Comparison of ENCODE assay signal across 8 cellular contexts in the genomic region with DNA sequence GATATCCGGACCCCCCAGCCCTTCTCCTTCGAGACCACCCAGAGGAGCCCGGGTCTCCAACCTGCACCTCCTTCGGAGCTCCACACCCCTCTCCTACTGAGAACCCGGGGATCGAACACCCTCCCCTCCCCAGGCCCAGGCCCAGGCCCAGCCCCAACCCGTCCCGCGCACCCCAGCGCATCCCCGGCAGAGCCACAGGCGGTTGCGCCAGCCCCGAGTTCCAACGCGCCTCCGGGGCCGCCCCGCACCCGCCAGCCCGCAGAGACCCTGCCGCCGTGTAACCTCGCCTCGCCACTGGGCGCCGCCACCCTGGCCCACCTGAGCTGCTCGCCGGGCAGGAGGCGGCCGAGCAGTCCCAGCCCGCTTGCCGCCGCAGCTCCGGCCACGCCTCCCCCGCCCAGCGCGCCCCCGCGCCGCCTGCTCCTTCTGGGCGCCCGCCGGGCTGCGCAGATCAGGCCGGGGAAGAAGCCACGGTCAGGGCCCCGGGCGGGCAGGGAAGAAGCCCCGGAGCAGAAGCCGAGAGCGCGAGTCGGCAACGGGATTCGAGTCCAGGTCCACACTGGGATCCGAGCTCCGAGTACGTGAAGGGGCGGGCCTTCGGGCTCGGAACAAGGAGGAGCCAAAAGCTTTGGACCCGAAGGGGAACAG. TPM values are rescaled to one million over a fixed set of nuclear protein-coding genes. Genes with fewer than 3 reads are reported as not detected.
DNase-seq lines count a peak whose midpoint lies in the region; ATAC-seq, FAIRE-seq and TF ChIP-seq lines count a peak whose summit lies in the region.

A gene with protein sequence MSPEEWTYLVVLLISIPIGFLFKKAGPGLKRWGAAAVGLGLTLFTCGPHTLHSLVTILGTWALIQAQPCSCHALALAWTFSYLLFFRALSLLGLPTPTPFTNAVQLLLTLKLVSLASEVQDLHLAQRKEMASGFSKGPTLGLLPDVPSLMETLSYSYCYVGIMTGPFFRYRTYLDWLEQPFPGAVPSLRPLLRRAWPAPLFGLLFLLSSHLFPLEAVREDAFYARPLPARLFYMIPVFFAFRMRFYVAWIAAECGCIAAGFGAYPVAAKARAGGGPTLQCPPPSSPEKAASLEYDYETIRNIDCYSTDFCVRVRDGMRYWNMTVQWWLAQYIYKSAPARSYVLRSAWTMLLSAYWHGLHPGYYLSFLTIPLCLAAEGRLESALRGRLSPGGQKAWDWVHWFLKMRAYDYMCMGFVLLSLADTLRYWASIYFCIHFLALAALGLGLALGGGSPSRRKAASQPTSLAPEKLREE (minus strand): TSS at position 561 of the 648 bp plus-strand sequence. CDS start 1,072 bp downstream, outside the sequence.

- no peaks in the 10 kb centered on the region for H3K27me3 ChIP-seq in astrocyte (ENCODE audit: insufficient read depth, low read length)

- DNase-seq in GM12892 (ENCODE audit: insufficient read length) = peak; percentile 81
- no peak for DNase-seq in astrocyte (ENCODE audit: low read depth)
- DNase-seq in immature natural killer cell = no peak
- DNase-seq in stimulated activated naive CD8-positive, alpha-beta T cell treated with anti-CD3 and anti-CD28 coated beads, Interleukin-15, amount 100 ng/mL, for 72 hours = no peak
- DNase-seq in stimulated activated CD4-positive, alpha-beta T cell treated with anti-CD3 and anti-CD28 coated beads, Interleukin-4, amount 100 ng/mL, for 4 hours = no peak
- no peak for DNase-seq in 8988T

- H3K9me3 Mint-ChIP-seq in IgD-negative memory B cell = no peaks in the 10 kb centered on the region
- no peaks in the 10 kb centered on the region for H3K9me3 Mint-ChIP-seq in astrocyte (ENCODE audit: unreplicated experiment)
- H3K9me3 Mint-ChIP-seq in immature natural killer cell = no peaks in the 10 kb centered on the region
- no peaks in the 10 kb centered on the region for H3K9me3 Mint-ChIP-seq in stimulated activated naive CD8-positive, alpha-beta T cell treated with anti-CD3 and anti-CD28 coated beads, Interleukin-15, amount 100 ng/mL, for 72 hours

- peaks cover 15% of the 10 kb centered on the region for H3K4me1 ChIP-seq in astrocyte (ENCODE audit: insufficient read depth, low read length)

- peaks cover 3% of the 10 kb centered on the region for H3K36me3 ChIP-seq in astrocyte (ENCODE audit: insufficient read depth, low read length)

- ATAC-seq in GM21529 (IDR thresholded peaks at IDR 0.05; ENCODE audit: unreplicated experiment) = peak; percentile 17
- ATAC-seq in stimulated activated naive CD8-positive, alpha-beta T cell treated with anti-CD3 and anti-CD28 coated beads, Interleukin-15, amount 100 ng/mL, for 72 hours = peak; percentile 31

- peaks cover 38% of the 10 kb centered on the region for H4K20me1 ChIP-seq in astrocyte (ENCODE audit: insufficient read depth, low read length)

- no peak for TF ChIP-seq CTCF in astrocyte (IDR thresholded peaks at IDR 0.05; ENCODE audit: insufficient read depth, low read depth, low read length)

- no peaks in the 10 kb centered on the region for H3K9me3 ChIP-seq in astrocyte (ENCODE audit: insufficient read depth, low read depth, low read length)

- H3K79me2 ChIP-seq in astrocyte (ENCODE audit: insufficient read depth, low read length) = peaks cover 46% of the 10 kb centered on the region

- H3K4me3 Mint-ChIP-seq in IgD-negative memory B cell (peak within 1 kb of the TSS; percentile 94 to 100 (median 98)), astrocyte (ENCODE audit: unreplicated experiment) (peak within 1 kb of the TSS; percentile 95), immature natural killer cell (peak within 1 kb of the TSS; percentile 93 to 100 (median 94))
- H3K4me3 Mint-ChIP-seq in stimulated activated naive CD8-positive, alpha-beta T cell treated with anti-CD3 and anti-CD28 coated beads, Interleukin-15, amount 100 ng/mL, for 72 hours = peak within 1 kb of the TSS; percentile 88 to 90

- no peaks in the 10 kb centered on the region for H3K36me3 Mint-ChIP-seq in IgD-negative memory B cell
- H3K36me3 Mint-ChIP-seq in astrocyte (ENCODE audit: low read depth, unreplicated experiment) = peaks cover 10% of the 10 kb centered on the region
- peaks cover 0 to 7% (median 0%) of the 10 kb centered on the region in 3 donors for H3K36me3 Mint-ChIP-seq in immature natural killer cell

- peaks cover 9 to 16% (median 16%) of the 10 kb centered on the region in 3 donors for H3K4me1 Mint-ChIP-seq in IgD-negative memory B cell
- peaks cover 7% of the 10 kb centered on the region for H3K4me1 Mint-ChIP-seq in astrocyte (ENCODE audit: low read depth, unreplicated experiment)
- H3K4me1 Mint-ChIP-seq in immature natural killer cell = peaks cover 39 to 43% of the 10 kb centered on the region in 2 donors
- peaks cover 48% of the 10 kb centered on the region for H3K4me1 Mint-ChIP-seq in stimulated activated naive CD8-positive, alpha-beta T cell treated with anti-CD3 and anti-CD28 coated beads, Interleukin-15, amount 100 ng/mL, for 72 hours

- TF ChIP-seq POLR2A in GM12892 (IDR thresholded peaks at IDR 0.05; ENCODE audit: low read depth, low read length) = peak; percentile 48; the same call in 1 of the 2 replicates

- H2AFZ ChIP-seq in astrocyte (ENCODE audit: low read depth, low read length) = peak within 1 kb of the TSS; percentile 93

- peak within 1 kb of the TSS; percentile 82 for H3K4me3 ChIP-seq in astrocyte (ENCODE audit: insufficient read depth, low read depth, low read length)

- H3K9ac ChIP-seq in astrocyte (ENCODE audit: low read length) = peak within 1 kb of the TSS; percentile 96

- peak within 1 kb of the TSS; percentile 98 to 100 (median 99) for H3K27ac Mint-ChIP-seq in IgD-negative memory B cell
- peak within 1 kb of the TSS; percentile 96 for H3K27ac Mint-ChIP-seq in astrocyte (ENCODE audit: unreplicated experiment)
- peak within 1 kb of the TSS; percentile 98 to 100 (median 99) for H3K27ac Mint-ChIP-seq in immature natural killer cell
- H3K27ac Mint-ChIP-seq in stimulated activated naive CD8-positive, alpha-beta T cell treated with anti-CD3 and anti-CD28 coated beads, Interleukin-15, amount 100 ng/mL, for 72 hours = peak within 1 kb of the TSS; percentile 99

- H3K4me2 ChIP-seq in astrocyte (ENCODE audit: low read length) = peak within 1 kb of the TSS; percentile 97

- FAIRE-seq in GM12892 (lab: Jason Lieb, UNC) (no peak), astrocyte (lab: Jason Lieb, UNC) (no peak)

- H3K27me3 Mint-ChIP-seq in IgD-negative memory B cell (no peaks in the 10 kb centered on the region), astrocyte (ENCODE audit: low read depth, unreplicated experiment) (no peaks in the 10 kb centered on the region), immature natural killer cell (ENCODE audit: low read depth in 3 of 3) (peaks cover 15 to 18% (median 15%) of the 10 kb centered on the region in 3 donors)
- H3K27me3 Mint-ChIP-seq in stimulated activated naive CD8-positive, alpha-beta T cell treated with anti-CD3 and anti-CD28 coated beads, Interleukin-15, amount 100 ng/mL, for 72 hours = no peaks in the 10 kb centered on the region

- H3K27ac ChIP-seq in astrocyte (ENCODE audit: low read depth, low read length) = peak within 1 kb of the TSS; percentile 99

RNA-seq across cellular contexts. Expression of the gene that starts here (rescaled TPM):
- polyA plus RNA-seq in GM12892 (2012; ENCODE audit: missing spikeins) = 9.9 TPM
- polyA plus RNA-seq in IgD-negative memory B cell (16.1 TPM), immature natural killer cell (10 to 100 TPM in 2 of 3 donors, 1 to 10 TPM in 1; 8.8 to 17.8 (median 15.7) TPM)
- 145 and 162 TPM in 2 replicates for total RNA-seq in astrocyte
